In the genomic region with DNA sequence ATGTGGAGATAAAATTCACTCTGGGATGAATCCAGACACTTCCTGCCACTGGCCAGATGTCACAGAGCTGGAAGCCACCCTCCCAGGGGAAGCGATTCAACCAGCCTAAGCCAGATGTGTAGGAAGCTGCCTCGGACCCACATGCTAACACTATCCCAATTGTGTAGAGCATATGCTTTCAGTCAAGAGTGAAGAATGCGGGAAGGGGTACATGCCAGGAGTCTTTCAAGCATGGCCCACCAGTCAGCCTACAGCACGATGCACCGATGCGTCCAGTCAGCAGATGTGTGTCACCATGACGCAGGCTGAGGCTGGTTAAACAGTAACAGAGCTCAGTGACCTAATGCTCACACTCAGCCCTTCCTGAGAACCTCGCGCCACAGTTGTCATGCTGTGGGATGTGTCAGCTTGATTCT, we compare ENCODE assay signal across 12 cellular contexts. TPM values are rescaled to one million over a fixed set of nuclear protein-coding genes. Genes with fewer than 3 reads are reported as not detected.
DNase-seq lines count a peak whose midpoint lies in the region; ATAC-seq, FAIRE-seq and TF ChIP-seq lines count a peak whose summit lies in the region.
"Had no signal": no experiment of that assay in that cellular context is flagged by ENCODE, and none has a peak within 500 bp of the region (broad histone marks: within the 10 kb centered on the region; RNA-seq: fewer than 3 reads in every experiment).

No MANE protein-coding gene starts in this region.

- ATAC-seq in HG02884 (IDR thresholded peaks at IDR 0.05; ENCODE audit: unreplicated experiment), result no peak
- ATAC-seq: stimulated activated memory B cell treated with anti-CD40 and anti-IgM and Interleukin-4, amounts not matched to agents 10 μg/mL and 1 μg/mL and 100 μg/mL, for 72 hours had no signal

- FAIRE-seq in GM12891 (lab: Jason Lieb, UNC), result no peak

- no peak for TF ChIP-seq CTCF in fibroblast of mammary gland (conservative IDR thresholded peaks at IDR 0.05; ENCODE audit: control insufficient read depth, insufficient read depth, low read depth, low read length)

- DNase-seq in DMS53 (lab: John Stamatoyannopoulos, UW) (peak; percentile 96), RPMI8226 (peak; percentile 27), fibroblast of mammary gland (ENCODE audit: low read depth) (peak; percentile 99), renal cortical epithelial cell (ENCODE audit: low read depth) (peak; percentile 100), GM12891 (ENCODE audit: insufficient read length, low spot score) (no peak), NCI-H2081 treated with DMSO at 0.1 percent for 48 hours (lab: John Stamatoyannopoulos, UW) (no peak)
- no peak for DNase-seq in stimulated activated CD8-positive, alpha-beta memory T cell treated with anti-CD3 and anti-CD28 coated beads, Interleukin-4, amount 100 ng/mL, for 48 hours
- DNase-seq: KBM-7, NCI-H446 treated with DMSO at 0.1 percent for 48 hours had no signal

- H3K4me3 ChIP-seq in fibroblast of mammary gland (ENCODE audit: control insufficient read depth, low read depth, low read length), result no peak overlapping the region
- H3K4me3 ChIP-seq: skin epidermis had no signal

- TF ChIP-seq POLR2A in GM12891 (IDR thresholded peaks at IDR 0.05; ENCODE audit: low read depth, low read length), result no peak

TF ChIP-seq in GM12891, 5 proteins besides CTCF, POLR2A, EP300 and RAD21:
- TF ChIP-seq PAX5 (IDR thresholded peaks at IDR 0.05; ENCODE audit: insufficient read depth, low read length, severe bottlenecking) (no peak), TAF1 (IDR thresholded peaks at IDR 0.05; ENCODE audit: low read depth, low read length) (no peak), SPI1 (IDR thresholded peaks at IDR 0.05; ENCODE audit: low read depth, low read length) (no peak)
TF ChIP-seq in GM12891: peak in this region for 0.

RNA-seq across cellular contexts. Expression of gene BNC1, which starts 38.8 kb away (rescaled TPM):
- total RNA-seq in renal cortical epithelial cell, result 18.4 and 26.7 TPM in 2 replicates
- not detected for polyA plus RNA-seq in GM12891 (2012; ENCODE audit: low read depth, missing spikeins)

Comparison
In these comparisons a context has a peak if more than half of its experiments do, and no peak if none do; other contexts are left out.
1. DNase-seq: peak in DMS53 (single experiment), RPMI8226 (single experiment), fibroblast of mammary gland (single experiment) and renal cortical epithelial cell (single experiment); none in GM12891 (single experiment), stimulated activated CD8-positive, alpha-beta memory T cell treated with anti-CD3 and anti-CD28 coated beads, Interleukin-4, amount 100 ng/mL, for 48 hours (single experiment) and NCI-H2081 treated with DMSO at 0.1 percent for 48 hours (single experiment).